Comparison of ENCODE assay signal across 1 cellular context in the genomic region with DNA sequence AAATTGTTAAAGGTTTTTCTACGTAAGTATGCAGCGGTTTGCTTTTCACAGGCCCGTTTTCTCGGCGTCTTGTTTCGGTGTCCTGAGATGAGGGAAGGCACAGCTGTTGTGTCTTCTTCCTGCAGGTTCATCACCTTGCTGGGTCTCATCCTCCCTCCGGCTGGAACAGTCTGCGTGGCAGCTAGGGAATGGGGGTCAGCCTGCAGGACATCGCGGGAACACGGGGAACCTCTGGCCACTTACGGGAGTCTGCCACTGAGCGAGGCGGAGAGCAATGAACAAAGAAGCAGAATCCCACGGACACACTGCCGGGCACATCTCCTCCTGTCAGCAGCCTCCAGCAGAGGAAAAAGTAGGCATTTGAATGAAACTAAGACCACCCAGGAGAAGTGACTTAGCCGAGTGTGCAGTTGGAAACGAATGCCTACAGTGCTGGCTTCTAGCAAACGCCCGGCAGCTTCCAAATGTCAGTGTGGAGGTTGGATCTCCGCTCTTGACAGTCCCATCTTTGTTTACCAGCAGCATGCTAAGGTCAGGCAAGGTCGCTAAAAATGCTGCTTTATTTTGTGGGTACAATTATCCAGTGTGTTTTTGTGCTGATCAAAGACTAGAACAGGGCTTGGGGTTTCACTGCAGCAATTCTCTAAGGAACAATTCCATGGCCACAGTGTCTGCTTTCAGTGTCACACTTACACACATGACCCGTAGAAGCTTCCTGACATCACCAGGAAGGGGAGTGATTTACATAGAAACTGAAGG.
TF ChIP-seq lines count a peak whose summit lies in the region.

No MANE protein-coding gene starts in this region.

TF ChIP-seq in H1, 55 proteins besides CTCF, POLR2A, EP300 and RAD21:
- TF ChIP-seq KDM4A (IDR thresholded peaks at IDR 0.05; ENCODE audit: low read depth, low read length, severe bottlenecking) (no peak), YY1 (IDR thresholded peaks at IDR 0.05; ENCODE audit: low read depth, low read length) (no peak)
